In genomic region chr19:49596407-49596806, GRCh38 we compare ENCODE assay signal across 24 cellular contexts. TPM values are rescaled to one million over a fixed set of nuclear protein-coding genes. Genes with fewer than 3 reads are reported as not detected.
DNase-seq lines count a peak whose midpoint lies in the region; ATAC-seq, FAIRE-seq and TF ChIP-seq lines count a peak whose summit lies in the region.
"Had no signal": no experiment of that assay in that cellular context is flagged by ENCODE, and none has a peak within 500 bp of the region (broad histone marks: within the 10 kb centered on the region; RNA-seq: fewer than 3 reads in every experiment).

No MANE protein-coding gene starts in this region.

- no peak overlapping the region for H2AFZ ChIP-seq in K562 (ENCODE audit: low read depth, low read length)
- H2AFZ ChIP-seq: GM23248 had no signal

- DNase-seq in D341Med (ENCODE audit: low spot score) = peak; percentile 16
- no peak for DNase-seq in K562 (ENCODE audit: extremely low read depth in 1 of 4, low spot score in 3 of 4)
- DNase-seq in LoVo (ENCODE audit: low spot score) = no peak
- no peak for DNase-seq in NCI-H1048 (lab: John Stamatoyannopoulos, UW)
- DNase-seq: ACHN; AML-193; BE2C; CD4-positive, alpha-beta T cell; CD8-positive, alpha-beta memory T cell; DMS53; DMS79 treated with DMSO at 0.1 percent for 48 hours; GF-D8; GM23248; H9; HFFc6 had no signal

- H3K36me3 ChIP-seq in HEK293 (ENCODE audit: control insufficient read depth in 2 of 2, insufficient read depth in 1 of 2, low read length in 2 of 2) (peaks cover 52 to 67% of the 10 kb centered on the region in 2 experiments), K562 (ENCODE audit: control insufficient read depth, insufficient read depth, low read length) (peaks cover 71% of the 10 kb centered on the region)

- TF ChIP-seq POLR2A in K562 (conservative IDR thresholded peaks at IDR 0.05) = no peak

- TF ChIP-seq CTCF in HEK293 (tag by site-specific recombination; IDR thresholded peaks at IDR 0.05) (no peak), K562 (IDR thresholded peaks at IDR 0.05 in 2 of 3, conservative IDR thresholded peaks at IDR 0.05 in 1 of 3; ENCODE audit: insufficient read depth in 2 of 3, low read depth in 1 of 3, low read length in 3 of 3) (no peak)

- intact Hi-C loops in K562 (cut with micrococcal nuclease) = no loop called here

- no peak overlapping the region for H3K4me2 ChIP-seq in K562 (ENCODE audit: insufficient read depth, low read length)
- H3K4me2 ChIP-seq: A549; BLaER1 treated with 17β-estradiol and CSF1 and Interleukin-3, amounts not matched to agents 10 nM and 100 nM had no signal

- H3K4me3 ChIP-seq in HEK293 (ENCODE audit: low read depth, low read length) = no peak overlapping the region
- no peak overlapping the region for H3K4me3 ChIP-seq in K562
- H3K4me3 ChIP-seq: A549; BLaER1 treated with 17β-estradiol and CSF1 and Interleukin-3, amounts not matched to agents 10 nM and 100 nM; GM23248 had no signal

- peaks cover 3% of the 10 kb centered on the region for H3K9me1 ChIP-seq in K562 (ENCODE audit: control insufficient read depth, insufficient read depth, low read length)

- H3K27me3 ChIP-seq in K562 (ENCODE audit: control insufficient read depth in 2 of 2, insufficient read depth in 2 of 2, low read length in 2 of 2) = no peaks in the 10 kb centered on the region
- H3K27me3 ChIP-seq: BE2C; BLaER1 treated with 17β-estradiol and CSF1 and Interleukin-3, amounts not matched to agents 10 nM and 100 nM had no signal

- CTCF ChIA-PET in HEK293 (lab: Yijun Ruan, JAX) (interaction anchor here (0.6 to 1.0 kb wide), 4 partner anchors 29 to 540 kb away, joined by 3 to 6 read pairs (median 4); no protein-coding TSS in a partner anchor), K562 (lab: Yijun Ruan, JAX; ENCODE audit: low intra/inter-chr PET ratio) (no interaction called here)

- no peak for TF ChIP-seq RAD21 in K562 (CRISPR knock-in tag; conservative IDR thresholded peaks at IDR 0.05 in 1 of 2, IDR thresholded peaks at IDR 0.05 in 1 of 2)

- no TSS peak for BruUV-seq in K562 (replicated peaks; lab: Mats Ljungman, UMichigan)

- H3K4me1 ChIP-seq in HEK293 (ENCODE audit: control insufficient read depth, insufficient read depth, low read length) = peaks cover 7% of the 10 kb centered on the region
- peaks cover 7 to 49% of the 10 kb centered on the region in 2 experiments; a peak in 4 of 5 replicates for H3K4me1 ChIP-seq in K562 (replicated peaks in 1 of 2; ENCODE audit: control insufficient read depth in 2 of 2, insufficient read depth in 2 of 2, low read length in 2 of 2)
- H3K4me1 ChIP-seq: BE2C had no signal

- H3K9me3 ChIP-seq in HEK293 (ENCODE audit: control insufficient read depth, insufficient read depth, low read depth, low read length) (no peaks in the 10 kb centered on the region), K562 (replicated peaks; ENCODE audit: control insufficient read depth, insufficient read depth, low read depth, low read length) (no peaks in the 10 kb centered on the region)
- H3K9me3 ChIP-seq: A549; BE2C; BLaER1 treated with 17β-estradiol and CSF1 and Interleukin-3, amounts not matched to agents 10 nM and 100 nM had no signal

- H3K27ac ChIP-seq in HEK293 (ENCODE audit: extremely low read depth, low read depth, low read length) (no peak overlapping the region), K562 (ENCODE audit: extremely low read depth, low read depth, low read length) (no peak overlapping the region)
- H3K27ac ChIP-seq: A549; BLaER1 treated with 17β-estradiol and CSF1 and Interleukin-3, amounts not matched to agents 10 nM and 100 nM; GM23248 had no signal

- peaks cover 38% of the 10 kb centered on the region for H3K79me2 ChIP-seq in K562 (ENCODE audit: control insufficient read depth, insufficient read depth, low read length)

- in situ Hi-C loops in K562 (cut with MboI) = no loop called here

- no peak for ATAC-seq in K562
- no peak for ATAC-seq in GM18870 (IDR thresholded peaks at IDR 0.05; ENCODE audit: unreplicated experiment)
- ATAC-seq: A549, HCT116 had no signal

- H4K20me1 ChIP-seq in K562 (replicated peaks; ENCODE audit: control insufficient read depth, insufficient read depth, low read length) = peaks cover 6% of the 10 kb centered on the region; the same call in 1 of the 2 replicates

- WGBS in K562 (ENCODE audit: insufficient coverage, low coverage, missing lambda C conversion rate) = 94% methylated on average over 11 of the region's 15 CpGs

- no peak for FAIRE-seq in K562 (lab: Jason Lieb, UNC)
- FAIRE-seq: A549, GM12891, GM18507 had no signal

- no peak overlapping the region for H3K9ac ChIP-seq in K562 (ENCODE audit: insufficient read depth in 1 of 2, low read depth in 2 of 2, low read length in 2 of 2)
- H3K9ac ChIP-seq: BLaER1 treated with 17β-estradiol and CSF1 and Interleukin-3, amounts not matched to agents 10 nM and 100 nM; GM23248 had no signal

- no peak for TF ChIP-seq EP300 in K562 (IDR thresholded peaks at IDR 0.05; ENCODE audit: low read length)

- POLR2A ChIA-PET in HEK293 (lab: Yijun Ruan, JAX) (interaction anchor here (1.2 to 1.7 kb wide), 3 partner anchors 16 to 68 kb away, joined by 3 to 5 read pairs (median 4); partner anchors contain the start of genes NOSIP and RRAS), K562 (lab: Yijun Ruan, JAX) (interaction anchor here (0.6 kb wide), 1 partner anchor 40 kb away, joined by 3 read pairs; no protein-coding TSS in a partner anchor)

RNA-seq across cellular contexts. Expression of gene PRR12, which starts 5.4 kb away (rescaled TPM):
- 7.0 and 14.7 TPM in 2 replicates for total RNA-seq in K562 (2011; cell fraction: chromatin; rRNA removed; ENCODE audit: low replicate concordance)
- total RNA-seq in K562 (2011; cell fraction: nucleolus; rRNA removed) = 4.5 and 4.9 TPM in 2 replicates
- total RNA-seq in K562 (2011; cell fraction: nucleoplasm; rRNA removed) = 5.6 and 6.6 TPM in 2 replicates
- total RNA-seq in K562 (2014; rRNA removed) (1.5 and 2.8 TPM in 2 replicates), K562 (2014; rRNA removed; fragmentation: Illumina TruSeq; extraction: Trizol) (0.29 and 0.33 TPM in 2 replicates), K562 (2015; rRNA removed; fragmentation: Illumina TruSeq; extraction: Trizol) (0.98 and 1.7 TPM in 2 replicates), K562 (2021) (18.8 and 21.1 TPM in 2 replicates)
- polyA plus RNA-seq in K562 (2011; rRNA removed) (0.24 and 0.57 TPM in 2 replicates), K562 (2014; fragmentation: Illumina TruSeq; extraction: Trizol) (3.0 and 6.1 TPM in 2 replicates), K562 (2014; fragmentation: Nextera tagmentation; extraction: Ambion mirVana) (under 1 TPM; 0.01 TPM), K562 (2014; rRNA removed) (4.7 and 7.0 TPM in 2 replicates)
- 0.13 and 0.40 TPM in 2 replicates for polyA plus RNA-seq in K562 (2011; cell fraction: cytosol; rRNA removed)
- 1.9 and 3.1 TPM in 2 replicates for polyA plus RNA-seq in K562 (2011; cell fraction: nucleus; rRNA removed)
- 8.8 and 10.2 TPM in 2 replicates for polyA plus RNA-seq in K562 (2012)
- polyA minus RNA-seq in K562 (2011; rRNA and poly(A)+ RNA removed) = 0.21 and 0.25 TPM in 2 replicates
- polyA minus RNA-seq in K562 (2011; cell fraction: cytosol; rRNA and poly(A)+ RNA removed) = 3.7 and 5.3 TPM in 2 replicates
- polyA minus RNA-seq in K562 (2011; cell fraction: nucleus; rRNA and poly(A)+ RNA removed) = 0.81 and 3.3 TPM in 2 replicates

RNA-seq across cellular contexts. Expression of gene PRRG2, which starts 15.3 kb away (rescaled TPM):
- 2.2 TPM in 1 of 2 replicates, not detected in the other for total RNA-seq in K562 (2011; cell fraction: chromatin; rRNA removed; ENCODE audit: low replicate concordance)
- total RNA-seq in K562 (2011; cell fraction: nucleolus; rRNA removed) = 3.0 and 4.7 TPM in 2 replicates
- total RNA-seq in K562 (2011; cell fraction: nucleoplasm; rRNA removed) = 2.6 and 2.9 TPM in 2 replicates
- total RNA-seq in K562 (2014; rRNA removed) (0.73 and 2.3 TPM in 2 replicates), K562 (2014; rRNA removed; fragmentation: Illumina TruSeq; extraction: Trizol) (0.33 TPM in 1 of 2 replicates, not detected in the other), K562 (2015; rRNA removed; fragmentation: Illumina TruSeq; extraction: Trizol) (0.65 and 0.94 TPM in 2 replicates), K562 (2021) (1.1 TPM in 2 replicates)
- polyA plus RNA-seq in K562 (2011; rRNA removed) (0.13 and 0.20 TPM in 2 replicates), K562 (2014; fragmentation: Illumina TruSeq; extraction: Trizol) (0.12 and 0.36 TPM in 2 replicates), K562 (2014; fragmentation: Nextera tagmentation; extraction: Ambion mirVana) (under 1 TPM; 0.06 to 0.11 TPM), K562 (2014; rRNA removed) (1.1 and 1.4 TPM in 2 replicates)
- 0.29 and 1.2 TPM in 2 replicates for polyA plus RNA-seq in K562 (2011; cell fraction: cytosol; rRNA removed)
- 0.44 and 0.55 TPM in 2 replicates for polyA plus RNA-seq in K562 (2011; cell fraction: nucleus; rRNA removed)
- polyA plus RNA-seq in K562 (2012) = 0.35 and 0.48 TPM in 2 replicates
- polyA minus RNA-seq in K562 (2011; rRNA and poly(A)+ RNA removed) = 0.33 and 0.46 TPM in 2 replicates
- 1.4 and 1.5 TPM in 2 replicates for polyA minus RNA-seq in K562 (2011; cell fraction: cytosol; rRNA and poly(A)+ RNA removed)
- polyA minus RNA-seq in K562 (2011; cell fraction: nucleus; rRNA and poly(A)+ RNA removed) = 2.2 and 2.6 TPM in 2 replicates
- total RNA-seq: G401, GM23248 had no signal
- polyA plus RNA-seq: CD14-positive monocyte had no signal

RNA-seq across cellular contexts. Expression of gene NOSIP, which starts 16.1 kb away (rescaled TPM):
- total RNA-seq in K562 (2011; cell fraction: chromatin; rRNA removed; ENCODE audit: low replicate concordance) = 37.6 and 115 TPM in 2 replicates
- 84.5 and 91.1 TPM in 2 replicates for total RNA-seq in K562 (2011; cell fraction: nucleolus; rRNA removed)
- total RNA-seq in K562 (2011; cell fraction: nucleoplasm; rRNA removed) = 70.0 and 84.8 TPM in 2 replicates
- total RNA-seq in K562 (2014; rRNA removed) (153 and 184 TPM in 2 replicates), K562 (2014; rRNA removed; fragmentation: Illumina TruSeq; extraction: Trizol) (29.5 and 44.9 TPM in 2 replicates), K562 (2015; rRNA removed; fragmentation: Illumina TruSeq; extraction: Trizol) (109 and 112 TPM in 2 replicates), K562 (2021) (118 and 130 TPM in 2 replicates)
- polyA plus RNA-seq in K562 (2011; rRNA removed) (79.9 and 94.3 TPM in 2 replicates), K562 (2014; fragmentation: Illumina TruSeq; extraction: Trizol) (56.7 and 111 TPM in 2 replicates), K562 (2014; fragmentation: Nextera tagmentation; extraction: Ambion mirVana) (10 to 100 TPM; 14.4 to 42.1 TPM), K562 (2014; rRNA removed) (147 and 151 TPM in 2 replicates)
- polyA plus RNA-seq in K562 (2011; cell fraction: cytosol; rRNA removed) = 138 and 295 TPM in 2 replicates
- 106 and 158 TPM in 2 replicates for polyA plus RNA-seq in K562 (2011; cell fraction: nucleus; rRNA removed)
- 116 and 136 TPM in 2 replicates for polyA plus RNA-seq in K562 (2012)
- 47.8 and 60.4 TPM in 2 replicates for polyA minus RNA-seq in K562 (2011; rRNA and poly(A)+ RNA removed)
- polyA minus RNA-seq in K562 (2011; cell fraction: cytosol; rRNA and poly(A)+ RNA removed) = 60.8 and 65.8 TPM in 2 replicates
- 29.6 and 41.9 TPM in 2 replicates for polyA minus RNA-seq in K562 (2011; cell fraction: nucleus; rRNA and poly(A)+ RNA removed)

RNA-seq across cellular contexts. Expression of gene RRAS, which starts 43.5 kb away (rescaled TPM):
- total RNA-seq in K562 (2011; cell fraction: chromatin; rRNA removed; ENCODE audit: low replicate concordance) = 2.5 and 10.0 TPM in 2 replicates
- 9.5 and 11.2 TPM in 2 replicates for total RNA-seq in K562 (2011; cell fraction: nucleolus; rRNA removed)
- 8.0 and 8.3 TPM in 2 replicates for total RNA-seq in K562 (2011; cell fraction: nucleoplasm; rRNA removed)
- 8.2 and 10.4 TPM in 2 replicates for total RNA-seq in K562 (2014; rRNA removed)
- total RNA-seq in K562 (2014; rRNA removed; fragmentation: Illumina TruSeq; extraction: Trizol) = 1.5 and 1.7 TPM in 2 replicates
- 3.1 and 3.7 TPM in 2 replicates for total RNA-seq in K562 (2015; rRNA removed; fragmentation: Illumina TruSeq; extraction: Trizol)
- 8.3 and 9.3 TPM in 2 replicates for total RNA-seq in K562 (2021)
- polyA plus RNA-seq in K562 (2011; rRNA removed) = 15.4 and 16.4 TPM in 2 replicates
- 26.0 and 54.3 TPM in 2 replicates for polyA plus RNA-seq in K562 (2011; cell fraction: cytosol; rRNA removed)
- 19.7 and 39.0 TPM in 2 replicates for polyA plus RNA-seq in K562 (2011; cell fraction: nucleus; rRNA removed)
- polyA plus RNA-seq in K562 (2012) = 14.8 and 16.2 TPM in 2 replicates
- polyA plus RNA-seq in K562 (2014; fragmentation: Illumina TruSeq; extraction: Trizol) = 8.5 and 13.9 TPM in 2 replicates
- 1 to 10 TPM in 1 of 2 experiments, under 1 TPM in 1; 0.70 to 1.3 TPM for polyA plus RNA-seq in K562 (2014; fragmentation: Nextera tagmentation; extraction: Ambion mirVana)
- 17.3 and 18.3 TPM in 2 replicates for polyA plus RNA-seq in K562 (2014; rRNA removed)
- 1.2 and 2.7 TPM in 2 replicates for polyA minus RNA-seq in K562 (2011; rRNA and poly(A)+ RNA removed)
- 5.5 and 8.4 TPM in 2 replicates for polyA minus RNA-seq in K562 (2011; cell fraction: cytosol; rRNA and poly(A)+ RNA removed)
- polyA minus RNA-seq in K562 (2011; cell fraction: nucleus; rRNA and poly(A)+ RNA removed) = 2.0 TPM in 2 replicates

RNA-seq across cellular contexts. Expression of gene SCAF1, which starts 45.6 kb away (rescaled TPM):
- 11.3 and 31.0 TPM in 2 replicates for total RNA-seq in K562 (2011; cell fraction: chromatin; rRNA removed; ENCODE audit: low replicate concordance)
- total RNA-seq in K562 (2011; cell fraction: nucleolus; rRNA removed) = 16.8 and 21.8 TPM in 2 replicates
- total RNA-seq in K562 (2011; cell fraction: nucleoplasm; rRNA removed) = 10.6 and 16.9 TPM in 2 replicates
- 12.9 and 18.0 TPM in 2 replicates for total RNA-seq in K562 (2014; rRNA removed)
- 2.5 and 2.8 TPM in 2 replicates for total RNA-seq in K562 (2014; rRNA removed; fragmentation: Illumina TruSeq; extraction: Trizol)
- total RNA-seq in K562 (2015; rRNA removed; fragmentation: Illumina TruSeq; extraction: Trizol) = 4.9 and 6.0 TPM in 2 replicates
- total RNA-seq in K562 (2021) = 75.5 and 79.0 TPM in 2 replicates
- 3.7 and 4.3 TPM in 2 replicates for polyA plus RNA-seq in K562 (2011; rRNA removed)
- 5.1 and 6.3 TPM in 2 replicates for polyA plus RNA-seq in K562 (2011; cell fraction: cytosol; rRNA removed)
- 21.1 and 37.2 TPM in 2 replicates for polyA plus RNA-seq in K562 (2011; cell fraction: nucleus; rRNA removed)
- 36.5 and 39.5 TPM in 2 replicates for polyA plus RNA-seq in K562 (2012)
- polyA plus RNA-seq in K562 (2014; fragmentation: Illumina TruSeq; extraction: Trizol) = 9.7 and 22.5 TPM in 2 replicates
- under 1 TPM; 0.20 to 0.25 TPM for polyA plus RNA-seq in K562 (2014; fragmentation: Nextera tagmentation; extraction: Ambion mirVana)
- polyA plus RNA-seq in K562 (2014; rRNA removed) = 11.4 and 14.6 TPM in 2 replicates
- polyA minus RNA-seq in K562 (2011; rRNA and poly(A)+ RNA removed) = 1.1 and 1.9 TPM in 2 replicates
- 7.8 and 12.0 TPM in 2 replicates for polyA minus RNA-seq in K562 (2011; cell fraction: cytosol; rRNA and poly(A)+ RNA removed)
- 4.8 and 5.6 TPM in 2 replicates for polyA minus RNA-seq in K562 (2011; cell fraction: nucleus; rRNA and poly(A)+ RNA removed)
